Comparison of ENCODE assay signal across 1 cellular context in the genomic region with DNA sequence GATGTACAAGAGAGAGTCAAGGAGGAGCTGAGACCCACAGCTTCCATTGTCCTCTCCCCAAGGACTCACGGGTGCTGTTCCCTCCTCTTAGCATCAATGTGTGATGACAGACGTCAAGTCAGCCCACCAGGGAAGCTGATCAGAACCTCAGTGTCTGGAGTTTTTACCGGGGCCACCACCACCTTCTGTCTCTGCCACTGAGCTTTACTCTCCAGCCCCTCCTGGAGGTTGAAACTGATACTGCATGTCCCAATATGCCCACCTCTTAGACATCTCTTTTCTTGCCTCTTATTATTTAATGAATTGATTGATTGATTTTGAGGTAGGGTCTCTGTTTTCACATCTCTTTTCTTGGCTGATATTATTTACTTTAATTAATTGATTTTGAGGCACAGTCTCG.
TF ChIP-seq lines count a peak whose summit lies in the region.

No MANE protein-coding gene starts in this region.

TF ChIP-seq in WTC11, 78 proteins besides CTCF, POLR2A, EP300 and RAD21 (continued from another document):
- TF ChIP-seq, protein P1, sequence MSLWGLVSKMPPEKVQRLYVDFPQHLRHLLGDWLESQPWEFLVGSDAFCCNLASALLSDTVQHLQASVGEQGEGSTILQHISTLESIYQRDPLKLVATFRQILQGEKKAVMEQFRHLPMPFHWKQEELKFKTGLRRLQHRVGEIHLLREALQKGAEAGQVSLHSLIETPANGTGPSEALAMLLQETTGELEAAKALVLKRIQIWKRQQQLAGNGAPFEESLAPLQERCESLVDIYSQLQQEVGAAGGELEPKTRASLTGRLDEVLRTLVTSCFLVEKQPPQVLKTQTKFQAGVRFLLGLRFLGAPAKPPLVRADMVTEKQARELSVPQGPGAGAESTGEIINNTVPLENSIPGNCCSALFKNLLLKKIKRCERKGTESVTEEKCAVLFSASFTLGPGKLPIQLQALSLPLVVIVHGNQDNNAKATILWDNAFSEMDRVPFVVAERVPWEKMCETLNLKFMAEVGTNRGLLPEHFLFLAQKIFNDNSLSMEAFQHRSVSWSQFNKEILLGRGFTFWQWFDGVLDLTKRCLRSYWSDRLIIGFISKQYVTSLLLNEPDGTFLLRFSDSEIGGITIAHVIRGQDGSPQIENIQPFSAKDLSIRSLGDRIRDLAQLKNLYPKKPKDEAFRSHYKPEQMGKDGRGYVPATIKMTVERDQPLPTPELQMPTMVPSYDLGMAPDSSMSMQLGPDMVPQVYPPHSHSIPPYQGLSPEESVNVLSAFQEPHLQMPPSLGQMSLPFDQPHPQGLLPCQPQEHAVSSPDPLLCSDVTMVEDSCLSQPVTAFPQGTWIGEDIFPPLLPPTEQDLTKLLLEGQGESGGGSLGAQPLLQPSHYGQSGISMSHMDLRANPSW (CRISPR knock-in tag; conservative IDR thresholded peaks at IDR 0.05; ENCODE audit: low read depth), result no peak
- TF ChIP-seq, protein P2, sequence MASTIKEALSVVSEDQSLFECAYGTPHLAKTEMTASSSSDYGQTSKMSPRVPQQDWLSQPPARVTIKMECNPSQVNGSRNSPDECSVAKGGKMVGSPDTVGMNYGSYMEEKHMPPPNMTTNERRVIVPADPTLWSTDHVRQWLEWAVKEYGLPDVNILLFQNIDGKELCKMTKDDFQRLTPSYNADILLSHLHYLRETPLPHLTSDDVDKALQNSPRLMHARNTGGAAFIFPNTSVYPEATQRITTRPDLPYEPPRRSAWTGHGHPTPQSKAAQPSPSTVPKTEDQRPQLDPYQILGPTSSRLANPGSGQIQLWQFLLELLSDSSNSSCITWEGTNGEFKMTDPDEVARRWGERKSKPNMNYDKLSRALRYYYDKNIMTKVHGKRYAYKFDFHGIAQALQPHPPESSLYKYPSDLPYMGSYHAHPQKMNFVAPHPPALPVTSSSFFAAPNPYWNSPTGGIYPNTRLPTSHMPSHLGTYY (CRISPR knock-in tag; IDR thresholded peaks at IDR 0.05), result no peak
- TF ChIP-seq, protein P3, sequence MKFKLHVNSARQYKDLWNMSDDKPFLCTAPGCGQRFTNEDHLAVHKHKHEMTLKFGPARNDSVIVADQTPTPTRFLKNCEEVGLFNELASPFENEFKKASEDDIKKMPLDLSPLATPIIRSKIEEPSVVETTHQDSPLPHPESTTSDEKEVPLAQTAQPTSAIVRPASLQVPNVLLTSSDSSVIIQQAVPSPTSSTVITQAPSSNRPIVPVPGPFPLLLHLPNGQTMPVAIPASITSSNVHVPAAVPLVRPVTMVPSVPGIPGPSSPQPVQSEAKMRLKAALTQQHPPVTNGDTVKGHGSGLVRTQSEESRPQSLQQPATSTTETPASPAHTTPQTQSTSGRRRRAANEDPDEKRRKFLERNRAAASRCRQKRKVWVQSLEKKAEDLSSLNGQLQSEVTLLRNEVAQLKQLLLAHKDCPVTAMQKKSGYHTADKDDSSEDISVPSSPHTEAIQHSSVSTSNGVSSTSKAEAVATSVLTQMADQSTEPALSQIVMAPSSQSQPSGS (CRISPR knock-in tag; IDR thresholded peaks at IDR 0.05; ENCODE audit: borderline replicate concordance, low read depth), result no peak
- no peak for TF ChIP-seq ELF4 (CRISPR knock-in tag; IDR thresholded peaks at IDR 0.05; ENCODE audit: low read depth)
